ENCODE assay signal across 29 cellular contexts in genomic region chr3:144553301-144553700, GRCh38.
"Had no signal": no experiment of that assay in that cellular context is flagged by ENCODE, and none has a peak within 500 bp of the region (broad histone marks: within the 10 kb centered on the region; RNA-seq: fewer than 3 reads in every experiment).

No MANE protein-coding gene starts in this region.

- H3K36me3 ChIP-seq: adrenal gland, ascending aorta, cardiac muscle cell, colonic mucosa, gastrocnemius medialis, spleen, suprapubic skin, tibial artery had no signal

- H2AFZ ChIP-seq: parathyroid adenoma had no signal

- H3K4me1 ChIP-seq: ascending aorta, colonic mucosa, gastrocnemius medialis, parathyroid adenoma, psoas muscle, spleen, suprapubic skin, tibial artery had no signal

- ATAC-seq: activated CD4-positive, CD25-positive, alpha-beta regulatory T cell treated with anti-CD3 and anti-CD28 coated beads, Interleukin-2, amount 50 U/mL, for 24 hours; gastrocnemius medialis; left colon; naive thymus-derived CD8-positive, alpha-beta T cell; psoas muscle; T-helper 17 cell had no signal

- H3K27ac ChIP-seq: adrenal gland, ascending aorta, cardiac muscle cell, colonic mucosa, gastrocnemius medialis, parathyroid adenoma, psoas muscle, spleen, suprapubic skin, tibial artery had no signal

- H3K79me2 ChIP-seq: parathyroid adenoma had no signal

- H3K9me3 ChIP-seq: adrenal gland, ascending aorta, colonic mucosa, gastrocnemius medialis, psoas muscle, spleen, suprapubic skin, tibial artery had no signal

- H3K9ac ChIP-seq: parathyroid adenoma had no signal

- FAIRE-seq: kidney had no signal

- H3K27me3 ChIP-seq: adrenal gland, ascending aorta, cardiac muscle cell, colonic mucosa, gastrocnemius medialis, spleen, suprapubic skin, tibial artery had no signal

- H3K4me3 ChIP-seq: adrenal gland, ascending aorta, cardiac muscle cell, colonic mucosa, gastrocnemius medialis, psoas muscle, spleen, suprapubic skin, tibial artery had no signal

- DNase-seq: activated CD4-positive, alpha-beta T cell treated with anti-CD3 and anti-CD28 coated beads for 48 hours; activated CD4-positive, alpha-beta T cell treated with anti-CD3 and anti-CD28 coated beads, Interleukin-2, amount 50 U/mL, for 48 hours; activated CD8-positive, alpha-beta memory T cell treated with anti-CD3 and anti-CD28 coated beads for 24 hours; activated effector memory CD4-positive, alpha-beta T cell treated with Interleukin-2 at 50 U/mL for 16 hours; activated naive CD4-positive, alpha-beta T cell treated with anti-CD3 and anti-CD28 coated beads for 36 hours; activated naive CD8-positive, alpha-beta T cell treated with anti-CD3 and anti-CD28 coated beads for 36 hours; adrenal gland; cerebellar nuclear complex; colonic mucosa; effector memory CD4-positive, alpha-beta T cell; erythroblast; gastrocnemius medialis; glutamatergic neuron; kidney; left colon; mammary epithelial cell; midbrain; naive thymus-derived CD8-positive, alpha-beta T cell; occipital lobe; psoas muscle; spleen; stimulated activated naive CD4-positive, alpha-beta T cell; T-helper 17 cell; tibial artery had no signal
